21 cellular contexts compared by ENCODE assay signal in genomic region chr22:17884084-17884483, GRCh38.
A peak's percentile ranks its signal among the peaks of the same experiment; 100 is the strongest.
DNase-seq lines count a peak whose midpoint lies in the region; ATAC-seq lines count a peak whose summit lies in the region.
"Had no signal": no experiment of that assay in that cellular context is flagged by ENCODE, and none has a peak within 500 bp of the region (broad histone marks: within the 10 kb centered on the region; RNA-seq: fewer than 3 reads in every experiment).

No MANE protein-coding gene starts in this region.

- H3K27me3 Mint-ChIP-seq in CD4-positive, alpha-beta memory T cell: no peaks in the 10 kb centered on the region
- H3K27me3 Mint-ChIP-seq: activated CD4-positive, alpha-beta T cell treated with anti-CD3 and anti-CD28 coated beads, Interleukin-2, amount 10 ng/mL, durations not matched to agents 7 days and 5 days; CD4-positive, alpha-beta T cell; dendritic cell treated with granulocyte-macrophage colony-stimulating factor and Interleukin-4, amounts not matched to agents 40 ng/mL and 50 ng/mL, for 4 days; T-helper 17 cell had no signal

- peaks cover 52 to 82% (median 66%) of the 10 kb centered on the region in 3 donors for H3K4me1 ChIP-seq in skeletal muscle tissue (ENCODE audit: control insufficient read depth in 3 of 3, insufficient read depth in 3 of 3, low read length in 3 of 3)
- H3K4me1 ChIP-seq in CD4-positive, alpha-beta memory T cell (ENCODE audit: insufficient read depth, low read length): no peaks in the 10 kb centered on the region

- no peak overlapping the region for H3K4me3 ChIP-seq in skeletal muscle tissue (ENCODE audit: low read length in 3 of 3)
- H3K4me3 ChIP-seq in CD4-positive, alpha-beta memory T cell (ENCODE audit: low read length in 2 of 2): no peak overlapping the region
- H3K4me3 ChIP-seq: GM12878, PC-9 had no signal

- no peaks in the 10 kb centered on the region for H3K27me3 ChIP-seq in skeletal muscle tissue (ENCODE audit: control insufficient read depth in 3 of 3, insufficient read depth in 3 of 3, low read length in 3 of 3)
- H3K27me3 ChIP-seq in CD4-positive, alpha-beta memory T cell (ENCODE audit: insufficient read depth, low read length): no peaks in the 10 kb centered on the region
- H3K27me3 ChIP-seq: brain microvascular endothelial cell had no signal

- peak overlapping the region; percentile 3 to 68 (median 35) for H3K9ac ChIP-seq in skeletal muscle tissue (ENCODE audit: low read depth in 1 of 3, low read length in 3 of 3)

- no peak overlapping the region for H3K4me3 Mint-ChIP-seq in CD4-positive, alpha-beta memory T cell
- H3K4me3 Mint-ChIP-seq: activated CD4-positive, alpha-beta T cell treated with anti-CD3 and anti-CD28 coated beads, Interleukin-2, amount 10 ng/mL, durations not matched to agents 7 days and 5 days; CD4-positive, alpha-beta T cell; dendritic cell treated with granulocyte-macrophage colony-stimulating factor and Interleukin-4, amounts not matched to agents 40 ng/mL and 50 ng/mL, for 4 days; T-helper 17 cell had no signal

- no peaks in the 10 kb centered on the region for H3K4me1 Mint-ChIP-seq in CD4-positive, alpha-beta memory T cell
- H3K4me1 Mint-ChIP-seq: activated CD4-positive, alpha-beta T cell treated with anti-CD3 and anti-CD28 coated beads, Interleukin-2, amount 10 ng/mL, durations not matched to agents 7 days and 5 days had no signal

- H3K36me3 Mint-ChIP-seq in CD4-positive, alpha-beta memory T cell: peaks cover 46 to 60% of the 10 kb centered on the region in 2 donors

- POLR2A ChIA-PET in CD4-positive, alpha-beta memory T cell (lab: Charles Lee; ENCODE audit: partially characterized antibody): no interaction called here

- peaks cover 38 to 58% (median 42%) of the 10 kb centered on the region in 3 donors for H3K36me3 ChIP-seq in skeletal muscle tissue (ENCODE audit: control insufficient read depth in 3 of 3, insufficient read depth in 3 of 3, low read length in 3 of 3)
- H3K36me3 ChIP-seq in CD4-positive, alpha-beta memory T cell (ENCODE audit: insufficient read depth, low read length): peaks cover 37% of the 10 kb centered on the region

- intact Hi-C loops in CD4-positive, alpha-beta memory T cell (cut with micrococcal nuclease): no loop called here

- no peak for DNase-seq in epithelial cell of prostate (ENCODE audit: low read depth, low spot score)
- peak; percentile 88 for DNase-seq in left lobe of liver (ENCODE audit: low spot score)
- no peak for DNase-seq in NCI-H187 (lab: John Stamatoyannopoulos, UW)
- DNase-seq in DMS 273 treated with DMSO at 0.1 percent for 48 hours (lab: John Stamatoyannopoulos, UW): no peak
- DNase-seq in CD4-positive, alpha-beta memory T cell: no peak
- DNase-seq: activated CD4-positive, alpha-beta T cell treated with anti-CD3 and anti-CD28 coated beads, Interleukin-2, amount 10 ng/mL, durations not matched to agents 7 days and 5 days; activated effector memory CD4-positive, alpha-beta T cell treated with Interleukin-2 at 50 U/mL for 16 hours; brain microvascular endothelial cell; CD4-positive, alpha-beta T cell; DMS53; GOT3; NCI-H1930; NCI-H345; NCI-H82; PC-9; T-helper 17 cell had no signal

- no peaks in the 10 kb centered on the region for H3K9me3 ChIP-seq in skeletal muscle tissue (ENCODE audit: control insufficient read depth in 3 of 3, low read length in 3 of 3)
- no peaks in the 10 kb centered on the region for H3K9me3 ChIP-seq in CD4-positive, alpha-beta memory T cell (ENCODE audit: control insufficient read depth in 1 of 2, low read length in 2 of 2)

- ATAC-seq in left lobe of liver: peak; percentile 95
- ATAC-seq in HG03139 (IDR thresholded peaks at IDR 0.05; ENCODE audit: unreplicated experiment): no peak
- ATAC-seq: GM12878, T-helper 17 cell had no signal

- H3K27ac ChIP-seq in angular gyrus (ENCODE audit: low read depth, low read length) (peak overlapping the region; percentile 25), epithelial cell of prostate (peak overlapping the region; percentile 52), skeletal muscle tissue (ENCODE audit: low read depth, low read length) (peak overlapping the region; percentile 83)
- H3K27ac ChIP-seq in CD4-positive, alpha-beta memory T cell (ENCODE audit: low read depth, low read length): no peak overlapping the region
- H3K27ac ChIP-seq: brain microvascular endothelial cell, PC-9 had no signal

- no peaks in the 10 kb centered on the region for H3K9me3 Mint-ChIP-seq in CD4-positive, alpha-beta memory T cell
- H3K9me3 Mint-ChIP-seq: activated CD4-positive, alpha-beta T cell treated with anti-CD3 and anti-CD28 coated beads, Interleukin-2, amount 10 ng/mL, durations not matched to agents 7 days and 5 days; CD4-positive, alpha-beta T cell; dendritic cell treated with granulocyte-macrophage colony-stimulating factor and Interleukin-4, amounts not matched to agents 40 ng/mL and 50 ng/mL, for 4 days had no signal

- peak overlapping the region in 1 of 7 donors; percentile 22 for H3K27ac Mint-ChIP-seq in CD4-positive, alpha-beta memory T cell
- H3K27ac Mint-ChIP-seq: activated CD4-positive, alpha-beta T cell treated with anti-CD3 and anti-CD28 coated beads, Interleukin-2, amount 10 ng/mL, durations not matched to agents 7 days and 5 days; CD4-positive, alpha-beta T cell; dendritic cell treated with granulocyte-macrophage colony-stimulating factor and Interleukin-4, amounts not matched to agents 40 ng/mL and 50 ng/mL, for 4 days had no signal

- CTCF ChIA-PET in CD4-positive, alpha-beta memory T cell (lab: Charles Lee; ENCODE audit: partially characterized antibody): no interaction called here
